ENCODE assay signal across 16 cellular contexts in the genomic region with DNA sequence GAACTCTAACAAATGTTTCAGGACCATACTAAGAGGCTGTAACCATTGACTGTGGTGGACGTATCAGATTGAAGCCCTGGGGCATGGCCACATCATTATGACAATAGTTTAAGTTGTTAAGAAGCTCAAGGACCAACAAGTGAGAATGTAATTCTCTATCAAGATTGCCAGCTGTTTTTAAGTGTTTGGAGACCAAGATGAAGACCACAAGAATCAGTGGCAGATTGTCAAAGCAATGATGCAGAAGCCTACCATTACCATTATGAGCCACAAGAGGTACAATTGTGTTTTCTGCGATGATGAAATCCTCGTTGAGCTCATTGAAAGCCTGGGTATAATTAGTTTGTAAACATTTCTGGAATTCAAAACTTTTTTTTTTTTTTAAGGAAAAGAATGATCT.
DNase-seq lines count a peak whose midpoint lies in the region; ATAC-seq and TF ChIP-seq lines count a peak whose summit lies in the region.
"Had no signal": no experiment of that assay in that cellular context is flagged by ENCODE, and none has a peak within 500 bp of the region (broad histone marks: within the 10 kb centered on the region; RNA-seq: fewer than 3 reads in every experiment).

No MANE protein-coding gene starts in this region.

- no peaks in the 10 kb centered on the region for H3K36me3 Mint-ChIP-seq in T-helper 2 cell treated with Interferon-gamma antibody and Interleukin-4, amounts not matched to agents 5 μg/mL and 100 μg/mL, for 36 hours (ENCODE audit: low read depth)
- H3K36me3 Mint-ChIP-seq in activated T-cell treated with anti-CD3 and anti-CD28 coated beads, Interleukin-2, amount 50 U/mL, for 72 hours (ENCODE audit: insufficient read depth in 2 of 2): no peaks in the 10 kb centered on the region

- H3K9me3 ChIP-seq in SJCRH30 (replicated peaks): 0 out of 2 replicates have a peak, but pooled peaks cover 5% of the 10 kb centered on the region
- H3K9me3 ChIP-seq: breast epithelium, upper lobe of left lung had no signal

- no peaks in the 10 kb centered on the region for H3K36me3 ChIP-seq in SJCRH30
- H3K36me3 ChIP-seq: breast epithelium, upper lobe of left lung had no signal

- no peaks in the 10 kb centered on the region for H3K27me3 Mint-ChIP-seq in T-helper 2 cell treated with Interferon-gamma antibody and Interleukin-4, amounts not matched to agents 5 μg/mL and 100 μg/mL, for 36 hours (ENCODE audit: low read depth)
- peaks cover 7% of the 10 kb centered on the region for H3K27me3 Mint-ChIP-seq in activated T-cell treated with anti-CD3 and anti-CD28 coated beads, Interleukin-2, amount 50 U/mL, for 72 hours (ENCODE audit: low read depth)
- H3K27me3 Mint-ChIP-seq: stimulated activated naive CD8-positive, alpha-beta T cell treated with anti-CD3 and anti-CD28 coated beads, Interleukin-15, amount 100 ng/mL, for 72 hours had no signal

- H3K9me3 Mint-ChIP-seq in T-helper 2 cell treated with Interferon-gamma antibody and Interleukin-4, amounts not matched to agents 5 μg/mL and 100 μg/mL, for 36 hours: no peaks in the 10 kb centered on the region
- no peaks in the 10 kb centered on the region for H3K9me3 Mint-ChIP-seq in activated T-cell treated with anti-CD3 and anti-CD28 coated beads, Interleukin-2, amount 50 U/mL, for 72 hours
- H3K9me3 Mint-ChIP-seq: stimulated activated naive CD8-positive, alpha-beta T cell treated with anti-CD3 and anti-CD28 coated beads, Interleukin-15, amount 100 ng/mL, for 72 hours had no signal

- peak; percentile 6 for TF ChIP-seq CTCF in fibroblast of mammary gland (conservative IDR thresholded peaks at IDR 0.05; ENCODE audit: control insufficient read depth, insufficient read depth, low read depth, low read length)
- TF ChIP-seq CTCF in GM20000 (IDR thresholded peaks at IDR 0.05; ENCODE audit: extremely low read depth, missing control alignments): no peak

- H3K4me3 ChIP-seq in SJCRH30: no peak overlapping the region
- no peak overlapping the region for H3K4me3 ChIP-seq in fibroblast of mammary gland (ENCODE audit: control insufficient read depth, low read depth, low read length)
- H3K4me3 ChIP-seq: breast epithelium, upper lobe of left lung had no signal

- H3K27me3 ChIP-seq in SJCRH30: no peaks in the 10 kb centered on the region
- H3K27me3 ChIP-seq: breast epithelium, upper lobe of left lung had no signal

- DNase-seq in CMK (ENCODE audit: low read depth) (peak; percentile 45), H4 (ENCODE audit: low spot score) (peak; percentile 88), SJCRH30 (peak; percentile 53 to 73), fibroblast of mammary gland (ENCODE audit: low read depth) (peak; percentile 28), GM20000 (ENCODE audit: low spot score) (no peak)
- DNase-seq in T-helper 2 cell treated with Interferon-gamma antibody and Interleukin-4, amounts not matched to agents 5 μg/mL and 100 μg/mL, for 36 hours (ENCODE audit: low spot score): no peak
- DNase-seq in activated T-cell treated with anti-CD3 and anti-CD28 coated beads, Interleukin-2, amount 50 U/mL, for 72 hours: no peak
- DNase-seq: activated CD4-positive, CD25-positive, alpha-beta regulatory T cell treated with anti-CD3 and anti-CD28 coated beads, Interleukin-2, amount 50 U/mL, for 72 hours; dermis blood vessel endothelial cell; glutamatergic neuron; NCI-H146; NCI-H446 treated with DMSO at 0.1 percent for 48 hours; stimulated activated CD4-positive, alpha-beta T cell treated with anti-CD3 and anti-CD28 coated beads, Interleukin-2, amount 100 ng/mL, for 24 hours; stimulated activated naive CD8-positive, alpha-beta T cell treated with anti-CD3 and anti-CD28 coated beads, Interleukin-15, amount 100 ng/mL, for 72 hours; upper lobe of left lung had no signal

- no peak for ATAC-seq in activated T-cell treated with anti-CD3 and anti-CD28 coated beads, Interleukin-2, amount 50 U/mL, for 72 hours (replicated peaks in 1 of 2)
- ATAC-seq: stimulated activated naive CD8-positive, alpha-beta T cell treated with anti-CD3 and anti-CD28 coated beads, Interleukin-15, amount 100 ng/mL, for 72 hours had no signal

- peaks cover 9% of the 10 kb centered on the region for H3K4me1 ChIP-seq in SJCRH30
- H3K4me1 ChIP-seq: breast epithelium, upper lobe of left lung had no signal

- no peak overlapping the region for H3K27ac Mint-ChIP-seq in T-helper 2 cell treated with Interferon-gamma antibody and Interleukin-4, amounts not matched to agents 5 μg/mL and 100 μg/mL, for 36 hours
- H3K27ac Mint-ChIP-seq in activated T-cell treated with anti-CD3 and anti-CD28 coated beads, Interleukin-2, amount 50 U/mL, for 72 hours: no peak overlapping the region
- H3K27ac Mint-ChIP-seq: stimulated activated naive CD8-positive, alpha-beta T cell treated with anti-CD3 and anti-CD28 coated beads, Interleukin-15, amount 100 ng/mL, for 72 hours had no signal

- H3K4me3 Mint-ChIP-seq in T-helper 2 cell treated with Interferon-gamma antibody and Interleukin-4, amounts not matched to agents 5 μg/mL and 100 μg/mL, for 36 hours: no peak overlapping the region
- H3K4me3 Mint-ChIP-seq in activated T-cell treated with anti-CD3 and anti-CD28 coated beads, Interleukin-2, amount 50 U/mL, for 72 hours: no peak overlapping the region
- H3K4me3 Mint-ChIP-seq: stimulated activated naive CD8-positive, alpha-beta T cell treated with anti-CD3 and anti-CD28 coated beads, Interleukin-15, amount 100 ng/mL, for 72 hours had no signal

- H3K4me1 Mint-ChIP-seq in T-helper 2 cell treated with Interferon-gamma antibody and Interleukin-4, amounts not matched to agents 5 μg/mL and 100 μg/mL, for 36 hours (ENCODE audit: low read depth): no peaks in the 10 kb centered on the region
- H3K4me1 Mint-ChIP-seq in activated T-cell treated with anti-CD3 and anti-CD28 coated beads, Interleukin-2, amount 50 U/mL, for 72 hours (ENCODE audit: low read depth): no peaks in the 10 kb centered on the region
- H3K4me1 Mint-ChIP-seq: stimulated activated naive CD8-positive, alpha-beta T cell treated with anti-CD3 and anti-CD28 coated beads, Interleukin-15, amount 100 ng/mL, for 72 hours had no signal

- no peak overlapping the region for H3K27ac ChIP-seq in SJCRH30
- H3K27ac ChIP-seq: breast epithelium, upper lobe of left lung had no signal

Comparison
In these comparisons a context has a peak if more than half of its experiments do, and no peak if none do; other contexts are left out.
1. DNase-seq: peak in CMK (single experiment), H4 (single experiment), SJCRH30 (2 of 2) and fibroblast of mammary gland (single experiment); none in T-helper 2 cell treated with Interferon-gamma antibody and Interleukin-4, amounts not matched to agents 5 μg/mL and 100 μg/mL, for 36 hours (single experiment), GM20000 (single experiment) and activated T-cell treated with anti-CD3 and anti-CD28 coated beads, Interleukin-2, amount 50 U/mL, for 72 hours (0 of 2).